Comparison of ENCODE assay signal across 35 cellular contexts in the genomic region with DNA sequence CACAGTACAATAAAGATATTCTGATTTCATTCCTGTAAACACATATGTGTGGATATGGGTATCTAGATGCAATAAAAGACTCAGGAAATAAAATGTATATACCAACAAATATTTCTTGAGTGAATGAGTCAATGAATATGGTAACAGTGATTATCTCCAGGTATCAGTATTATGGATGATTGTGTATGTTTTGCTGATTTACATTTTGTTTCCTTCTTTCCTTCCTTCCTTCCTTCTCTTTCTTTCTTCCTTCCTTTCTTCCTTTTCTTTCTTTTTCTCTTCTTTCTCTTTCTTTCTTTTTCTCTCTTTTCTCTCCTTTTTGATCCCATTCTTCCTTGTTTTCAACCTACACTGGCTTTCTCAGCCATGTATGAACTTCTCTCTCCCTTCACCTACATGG.
"Had no signal": no experiment of that assay in that cellular context is flagged by ENCODE, and none has a peak within 500 bp of the region (broad histone marks: within the 10 kb centered on the region; RNA-seq: fewer than 3 reads in every experiment).

No MANE protein-coding gene starts in this region.

- H3K27me3 ChIP-seq: MG63 had no signal

- DNase-seq: Karpas-422, Kasumi-1, MG63, MM.1S, MV-4-11, NCI-H1048, NCI-H1092, NCI-H1092 treated with DMSO at 0.1 percent for 48 hours, NCI-H1105, NCI-H1105 treated with DMSO at 0.1 percent for 48 hours, NCI-H1417, NCI-H1417 treated with DMSO at 0.1 percent for 48 hours, NCI-H1436, NCI-H1436 treated with DMSO at 0.1 percent for 48 hours, NCI-H146, NCI-H1694, NCI-H1694 treated with DMSO at 0.1 percent for 48 hours, NCI-H187, NCI-H187 treated with DMSO at 0.1 percent for 48 hours, NCI-H1930, NCI-H2029, NCI-H2029 treated with DMSO at 0.1 percent for 48 hours, NCI-H2081, NCI-H2081 treated with DMSO at 0.1 percent for 48 hours, NCI-H2107, NCI-H2171, NCI-H2171 treated with DMSO at 0.1 percent for 48 hours, NCI-H2227 treated with DMSO at 0.1 percent for 48 hours, NCI-H226, NCI-H345, NCI-H446, NCI-H446 treated with DMSO at 0.1 percent for 48 hours, NCI-H510A, NCI-H510A treated with DMSO at 0.1 percent for 48 hours, NCI-H524 had no signal

- H3K36me3 ChIP-seq: MG63 had no signal

- H3K9me3 ChIP-seq: MG63 had no signal

- H3K4me3 ChIP-seq: MG63 had no signal
